24 cellular contexts compared by ENCODE assay signal in genomic region chr4:87049508-87049907, GRCh38.
DNase-seq lines count a peak whose midpoint lies in the region; ATAC-seq and TF ChIP-seq lines count a peak whose summit lies in the region.
"Had no signal": no experiment of that assay in that cellular context is flagged by ENCODE, and none has a peak within 500 bp of the region (broad histone marks: within the 10 kb centered on the region; RNA-seq: fewer than 3 reads in every experiment).

No MANE protein-coding gene starts in this region.

- H3K4me3 ChIP-seq in dorsolateral prefrontal cortex, result peak overlapping the region in 40 of 59 donors; percentile 1 to 49 (median 30)
- H3K4me3 ChIP-seq: BLaER1, left lung, SJCRH30, smooth muscle cell, testis had no signal

- no peak for ATAC-seq in GM19467 (IDR thresholded peaks at IDR 0.05; ENCODE audit: unreplicated experiment)
- ATAC-seq: left lung had no signal

- H3K4me1 Mint-ChIP-seq in CD14-positive monocyte, result peaks cover 54% of the 10 kb centered on the region

- peaks cover 30 to 43% of the 10 kb centered on the region in 2 donors for H3K36me3 Mint-ChIP-seq in CD14-positive monocyte

- H3K4me3 Mint-ChIP-seq in CD14-positive monocyte, result no peak overlapping the region
- H3K4me3 Mint-ChIP-seq: activated naive CD8-positive, alpha-beta T cell; H9; T-helper 2 cell treated with Interferon-gamma antibody and Interleukin-4, amounts not matched to agents 5 μg/mL and 100 μg/mL, for 36 hours had no signal

- H3K27me3 ChIP-seq in dorsolateral prefrontal cortex, result no peaks in the 10 kb centered on the region
- H3K27me3 ChIP-seq: BLaER1, left lung, SJCRH30, testis had no signal

- intact Hi-C loops in CD14-positive monocyte (cut with micrococcal nuclease), result no loop called here
- intact Hi-C loops in dorsolateral prefrontal cortex (cut with DNase I), result no loop called here

- TF ChIP-seq CTCF in CD14-positive monocyte (IDR thresholded peaks at IDR 0.05) (no peak), dorsolateral prefrontal cortex (IDR thresholded peaks at IDR 0.05 in 54 of 56, conservative IDR thresholded peaks at IDR 0.05 in 2 of 56; ENCODE audit: low read depth in 1 of 56, partially characterized antibody in 56 of 56) (peak in 12 of 56 donors; percentile 11 to 42 (median 21))

- DNase-seq in NCI-H2081 (lab: John Stamatoyannopoulos, UW), result peak; percentile 33 to 77
- DNase-seq in NCI-H2081 treated with DMSO at 0.1 percent for 48 hours (lab: John Stamatoyannopoulos, UW), result no peak
- no peak for DNase-seq in CD14-positive monocyte (ENCODE audit: low spot score)
- peak in 8 of 10 donors; percentile 45 to 68 (median 58) for DNase-seq in dorsolateral prefrontal cortex
- DNase-seq in nucleus accumbens (lab: John Stamatoyannopoulos, UW), result peak in 34 of 56 donors; percentile 8 to 66 (median 33)
- no peak for DNase-seq in NOMO-1 treated with DMSO at 0.1 percent for 48 hours (lab: John Stamatoyannopoulos, UW; ENCODE audit: unreplicated experiment)
- no peak for DNase-seq in activated gamma-delta T cell treated with Interleukin-2 at 50 U/mL for 16 hours
- DNase-seq: 8988T; activated CD4-positive, CD25-positive, alpha-beta regulatory T cell treated with anti-CD3 and anti-CD28 coated beads, Interleukin-2, amount 50 U/mL, for 72 hours; GDM1; H9; left lung; NCI-H1930; NCI-H524 treated with DMSO at 0.1 percent for 48 hours; OCI-M1; SJCRH30; stimulated activated CD4-positive, alpha-beta T cell treated with anti-CD3 and anti-CD28 coated beads, Interleukin-4, amount 100 ng/mL, for 4 hours; testis had no signal

- peak overlapping the region in 54 of 59 donors; percentile 1 to 86 (median 60) for H3K27ac ChIP-seq in dorsolateral prefrontal cortex
- H3K27ac ChIP-seq: BLaER1, parathyroid adenoma, SJCRH30 had no signal

- H3K27me3 Mint-ChIP-seq in CD14-positive monocyte (ENCODE audit: low read depth in 3 of 3), result peaks cover 0 to 1% (median 0%) of the 10 kb centered on the region in 3 donors
- H3K27me3 Mint-ChIP-seq: activated naive CD8-positive, alpha-beta T cell had no signal

- H3K9me3 Mint-ChIP-seq in CD14-positive monocyte, result no peaks in the 10 kb centered on the region
- H3K9me3 Mint-ChIP-seq: H9; T-helper 2 cell treated with Interferon-gamma antibody and Interleukin-4, amounts not matched to agents 5 μg/mL and 100 μg/mL, for 36 hours had no signal

- H3K27ac Mint-ChIP-seq in CD14-positive monocyte, result peak overlapping the region in 4 of 7 donors; percentile 50 to 82 (median 72)
- H3K27ac Mint-ChIP-seq: activated naive CD8-positive, alpha-beta T cell; T-helper 2 cell treated with Interferon-gamma antibody and Interleukin-4, amounts not matched to agents 5 μg/mL and 100 μg/mL, for 36 hours had no signal

Comparison
In these comparisons a context has a peak if more than half of its experiments do, and no peak if none do; other contexts are left out.
1. DNase-seq: peak in NCI-H2081 (2 of 2), dorsolateral prefrontal cortex (8 of 10) and nucleus accumbens (34 of 56); none in NCI-H2081 treated with DMSO at 0.1 percent for 48 hours (single experiment), CD14-positive monocyte (single experiment), NOMO-1 treated with DMSO at 0.1 percent for 48 hours (single experiment) and activated gamma-delta T cell treated with Interleukin-2 at 50 U/mL for 16 hours (single experiment).